21 cellular contexts compared by ENCODE assay signal in the genomic region with DNA sequence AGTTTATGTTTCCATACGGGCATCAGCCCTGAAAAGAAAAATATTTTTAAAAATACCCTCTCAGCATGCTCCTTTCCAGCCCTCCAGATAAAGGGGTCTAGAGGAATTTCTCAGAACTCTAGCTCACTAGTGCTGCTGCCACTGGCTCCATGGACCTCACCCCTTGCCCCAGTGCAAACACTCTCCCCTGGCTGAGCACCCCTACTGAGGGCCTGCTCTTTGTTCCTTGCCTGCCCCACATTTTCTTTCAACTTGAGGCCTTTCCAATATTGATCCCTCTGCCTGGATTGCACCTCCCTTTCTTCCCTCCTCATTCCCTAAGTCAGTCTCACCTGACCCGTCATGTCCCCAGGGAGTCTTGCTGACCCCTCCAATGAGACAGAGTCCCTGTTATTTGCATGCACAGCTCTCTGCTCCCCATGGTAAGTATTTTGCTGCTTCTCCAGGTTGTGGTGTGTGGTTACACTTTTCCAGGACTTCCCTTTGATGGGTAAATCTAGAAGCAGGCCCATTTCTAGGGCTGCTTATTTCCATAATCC.
A peak's percentile ranks its signal among the peaks of the same experiment; 100 is the strongest.
DNase-seq lines count a peak whose midpoint lies in the region; TF ChIP-seq lines count a peak whose summit lies in the region.
"Had no signal": no experiment of that assay in that cellular context is flagged by ENCODE, and none has a peak within 500 bp of the region (broad histone marks: within the 10 kb centered on the region; RNA-seq: fewer than 3 reads in every experiment).

No MANE protein-coding gene starts in this region.

- H3K4me1 ChIP-seq in SK-N-SH (ENCODE audit: control insufficient read depth in 1 of 2, insufficient read depth in 2 of 2, low read depth in 1 of 2, low read length in 1 of 2) (no peaks in the 10 kb centered on the region), spleen (no peaks in the 10 kb centered on the region)
- H3K4me1 ChIP-seq: BE2C had no signal

- H3K9me3 ChIP-seq in SK-N-SH (no peaks in the 10 kb centered on the region), spleen (no peaks in the 10 kb centered on the region)
- H3K9me3 ChIP-seq: BE2C had no signal

- POLR2A ChIA-PET in activated CD4-positive, alpha-beta memory T cell treated with anti-CD3 and anti-CD28 coated beads, Interleukin-2, amount 10 ng/mL, durations not matched to agents 7 days and 5 days (lab: Charles Lee), result no interaction called here
- POLR2A ChIA-PET in SK-N-SH (lab: Yijun Ruan, JAX), result no interaction called here

- H3K27ac ChIP-seq in SK-N-SH (ENCODE audit: low read depth in 2 of 2, low read length in 1 of 2), result no peak overlapping the region
- H3K27ac ChIP-seq in spleen, result no peak overlapping the region
- H3K27ac ChIP-seq: RWPE1 had no signal

- no peak overlapping the region for H3K9ac ChIP-seq in SK-N-SH

- DNase-seq in NCI-H2107 treated with DMSO at 0.1 percent for 48 hours (lab: John Stamatoyannopoulos, UW; ENCODE audit: unreplicated experiment), result peak; percentile 19
- DNase-seq in NCI-H2107 (lab: John Stamatoyannopoulos, UW), result no peak
- DNase-seq in activated CD4-positive, alpha-beta memory T cell treated with anti-CD3 and anti-CD28 coated beads, Interleukin-2, amount 10 ng/mL, durations not matched to agents 7 days and 5 days, result no peak
- DNase-seq in SK-N-SH, result no peak
- DNase-seq in retina, result no peak
- DNase-seq in spleen, result no peak
- DNase-seq: 8988T, ACHN, BE2C, Calu3, DND-41, HFFc6, KBM-7, NCI-H1694 treated with DMSO at 0.1 percent for 48 hours, NCI-H2081 treated with DMSO at 0.1 percent for 48 hours, NCI-H524 treated with DMSO at 0.1 percent for 48 hours, SHP77 had no signal

- H3F3A ChIP-seq in SK-N-SH (replicated peaks; ENCODE audit: insufficient read depth), result peaks cover 4% of the 10 kb centered on the region

- H3K4me2 ChIP-seq in SK-N-SH, result no peak overlapping the region

- TF ChIP-seq CTCF in brain (conservative IDR thresholded peaks at IDR 0.05) (no peak), nephron (IDR thresholded peaks at IDR 0.05; ENCODE audit: unreplicated experiment in 3 of 3) (no peak), SK-N-SH (IDR thresholded peaks at IDR 0.05) (no peak), spleen (IDR thresholded peaks at IDR 0.05 in 8 of 11, conservative IDR thresholded peaks at IDR 0.05 in 3 of 11) (no peak)

- H3K27me3 Mint-ChIP-seq in brain (no peaks in the 10 kb centered on the region), nephron (ENCODE audit: low read depth) (no peaks in the 10 kb centered on the region)
- H3K27me3 Mint-ChIP-seq in activated CD4-positive, alpha-beta memory T cell treated with anti-CD3 and anti-CD28 coated beads, Interleukin-2, amount 10 ng/mL, durations not matched to agents 7 days and 5 days, result no peaks in the 10 kb centered on the region

- no peak for TF ChIP-seq EP300 in SK-N-SH (IDR thresholded peaks at IDR 0.05; ENCODE audit: borderline replicate concordance in 1 of 2, low read depth in 1 of 2, low read length in 1 of 2)

- H3K4me1 Mint-ChIP-seq in brain (peaks cover 41% of the 10 kb centered on the region), nephron (peaks cover 28% of the 10 kb centered on the region)
- no peaks in the 10 kb centered on the region for H3K4me1 Mint-ChIP-seq in activated CD4-positive, alpha-beta memory T cell treated with anti-CD3 and anti-CD28 coated beads, Interleukin-2, amount 10 ng/mL, durations not matched to agents 7 days and 5 days

- 79% methylated on average over 2 of the region's 2 CpGs for WGBS in SK-N-SH (ENCODE audit: low lambda C conversion rate)
- 88 to 98% (median 91%) methylated on average over 2 of the region's 2 CpGs for WGBS in spleen, 5 donors

- no peak overlapping the region for H2AFZ ChIP-seq in SK-N-SH (ENCODE audit: low read depth)

- no peak for TF ChIP-seq POLR2A in spleen (IDR thresholded peaks at IDR 0.05)

- H3K79me2 ChIP-seq in SK-N-SH (ENCODE audit: insufficient read depth), result no peaks in the 10 kb centered on the region

- H3K4me3 ChIP-seq in SK-N-SH (ENCODE audit: low read depth in 2 of 2, low read length in 1 of 2) (no peak overlapping the region), spleen (no peak overlapping the region)

- H4K20me1 ChIP-seq in SK-N-SH (ENCODE audit: insufficient read depth), result no peaks in the 10 kb centered on the region

- no peaks in the 10 kb centered on the region for H3K27me3 ChIP-seq in SK-N-SH (ENCODE audit: insufficient read depth)
- H3K27me3 ChIP-seq in spleen (replicated peaks in 1 of 7), result no peaks in the 10 kb centered on the region
- H3K27me3 ChIP-seq: BE2C had no signal

- no peaks in the 10 kb centered on the region; the same call in 1 of the 2 replicates for H3K9me2 ChIP-seq in SK-N-SH

- peak overlapping the region; percentile 4 to 70 (median 22) for H3K27ac Mint-ChIP-seq in brain
- peak overlapping the region in 2 of 3 experiments; percentile 13 to 89 for H3K27ac Mint-ChIP-seq in nephron
- no peak overlapping the region for H3K27ac Mint-ChIP-seq in activated CD4-positive, alpha-beta memory T cell treated with anti-CD3 and anti-CD28 coated beads, Interleukin-2, amount 10 ng/mL, durations not matched to agents 7 days and 5 days
- H3K27ac Mint-ChIP-seq: HFFc6 had no signal

- TF ChIP-seq RAD21 in SK-N-SH (IDR thresholded peaks at IDR 0.05; ENCODE audit: low read length), result no peak

- H3K36me3 ChIP-seq in SK-N-SH (replicated peaks in 1 of 2; ENCODE audit: control insufficient read depth in 1 of 2, insufficient read depth in 2 of 2, low read length in 1 of 2), result no peaks in the 10 kb centered on the region
- no peaks in the 10 kb centered on the region for H3K36me3 ChIP-seq in spleen
- H3K36me3 ChIP-seq: BE2C had no signal

- intact Hi-C loops in spleen (cut with DNase I; ENCODE audit: low total_unique reads), result no loop called here

- H3K4me3 Mint-ChIP-seq in brain (peak overlapping the region in 2 of 5 experiments; percentile 16 to 42), nephron (no peak overlapping the region)
- no peak overlapping the region for H3K4me3 Mint-ChIP-seq in activated CD4-positive, alpha-beta memory T cell treated with anti-CD3 and anti-CD28 coated beads, Interleukin-2, amount 10 ng/mL, durations not matched to agents 7 days and 5 days
- H3K4me3 Mint-ChIP-seq: CD14-positive monocyte, HFFc6 had no signal

- CTCF ChIA-PET in activated CD4-positive, alpha-beta memory T cell treated with anti-CD3 and anti-CD28 coated beads, Interleukin-2, amount 10 ng/mL, durations not matched to agents 7 days and 5 days (lab: Charles Lee), result no interaction called here
- CTCF ChIA-PET in SK-N-SH (lab: Yijun Ruan, JAX), result no interaction called here

- H3K36me3 Mint-ChIP-seq in brain (peaks cover 4% of the 10 kb centered on the region), nephron (ENCODE audit: low read depth) (no peaks in the 10 kb centered on the region)
- no peaks in the 10 kb centered on the region for H3K36me3 Mint-ChIP-seq in activated CD4-positive, alpha-beta memory T cell treated with anti-CD3 and anti-CD28 coated beads, Interleukin-2, amount 10 ng/mL, durations not matched to agents 7 days and 5 days (ENCODE audit: low read depth)
- H3K36me3 Mint-ChIP-seq: CD14-positive monocyte had no signal

- H3K9me3 Mint-ChIP-seq in brain (no peaks in the 10 kb centered on the region), nephron (no peaks in the 10 kb centered on the region)
- no peaks in the 10 kb centered on the region for H3K9me3 Mint-ChIP-seq in activated CD4-positive, alpha-beta memory T cell treated with anti-CD3 and anti-CD28 coated beads, Interleukin-2, amount 10 ng/mL, durations not matched to agents 7 days and 5 days
- H3K9me3 Mint-ChIP-seq: HFFc6 had no signal

TF ChIP-seq in SK-N-SH, 30 proteins besides CTCF, POLR2A, EP300 and RAD21:
- TF ChIP-seq MAX (IDR thresholded peaks at IDR 0.05; ENCODE audit: low read depth) (no peak), TEAD4 (IDR thresholded peaks at IDR 0.05; ENCODE audit: borderline replicate concordance, insufficient read depth) (no peak), EZH2phosphoT487 (IDR thresholded peaks at IDR 0.05; ENCODE audit: borderline replicate concordance, low read depth) (no peak), POLR2AphosphoS5 (IDR thresholded peaks at IDR 0.05; ENCODE audit: low read depth, low read length) (no peak), FOSL2 (IDR thresholded peaks at IDR 0.05; ENCODE audit: borderline replicate concordance, low read depth) (no peak), TCF12 (IDR thresholded peaks at IDR 0.05) (no peak), MEF2A (IDR thresholded peaks at IDR 0.05; ENCODE audit: borderline replicate concordance, low read depth) (no peak)
- TF ChIP-seq, protein P1, sequence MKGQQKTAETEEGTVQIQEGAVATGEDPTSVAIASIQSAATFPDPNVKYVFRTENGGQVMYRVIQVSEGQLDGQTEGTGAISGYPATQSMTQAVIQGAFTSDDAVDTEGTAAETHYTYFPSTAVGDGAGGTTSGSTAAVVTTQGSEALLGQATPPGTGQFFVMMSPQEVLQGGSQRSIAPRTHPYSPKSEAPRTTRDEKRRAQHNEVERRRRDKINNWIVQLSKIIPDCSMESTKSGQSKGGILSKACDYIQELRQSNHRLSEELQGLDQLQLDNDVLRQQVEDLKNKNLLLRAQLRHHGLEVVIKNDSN (IDR thresholded peaks at IDR 0.05; ENCODE audit: borderline replicate concordance, low read depth), result no peak
